27 cellular contexts compared by ENCODE assay signal in the genomic region with DNA sequence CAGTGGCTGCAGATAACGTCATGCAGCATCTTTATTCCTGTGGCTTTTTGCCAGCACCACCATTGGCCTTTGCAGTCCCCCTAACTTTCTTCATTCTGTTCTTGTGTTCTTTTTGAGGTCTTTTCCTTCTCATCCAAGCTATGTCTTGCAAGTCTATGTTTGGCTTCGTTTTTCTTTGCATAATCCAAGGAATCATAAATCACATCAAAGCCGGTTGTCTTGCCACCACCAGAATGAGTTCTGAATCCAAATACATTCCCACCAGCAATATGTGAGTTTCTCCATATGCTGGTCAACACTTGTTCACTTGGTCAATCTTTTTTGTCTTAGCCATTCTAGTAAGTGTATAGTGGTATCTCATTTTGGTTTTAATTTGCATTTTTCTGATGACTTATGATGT.
"Had no signal": no experiment of that assay in that cellular context is flagged by ENCODE, and none has a peak within 500 bp of the region (broad histone marks: within the 10 kb centered on the region; RNA-seq: fewer than 3 reads in every experiment).

No MANE protein-coding gene starts in this region.

- H3K27ac ChIP-seq: colonic mucosa, coronary artery, dorsolateral prefrontal cortex, epithelial cell of prostate, esophagus muscularis mucosa, esophagus squamous epithelium, foreskin keratinocyte, gastrocnemius medialis, gastroesophageal sphincter, heart left ventricle, heart right ventricle, hepatocyte had no signal

- FAIRE-seq: endometrium, endothelial cell of umbilical vein, frontal cortex had no signal

- H3K27me3 ChIP-seq: colonic mucosa, dorsolateral prefrontal cortex, esophagus muscularis mucosa, esophagus squamous epithelium, gastrocnemius medialis, gastroesophageal sphincter, heart left ventricle, heart right ventricle had no signal

- DNase-seq: colonic mucosa; cortex of kidney; dermis blood vessel endothelial cell; dorsolateral prefrontal cortex; effector CD4-positive, alpha-beta T cell; effector CD8-positive, alpha-beta T cell; effector memory CD4-positive, alpha-beta T cell; effector memory CD8-positive, alpha-beta T cell; endodermal cell; esophagus squamous epithelium; foreskin fibroblast; foreskin keratinocyte; foreskin melanocyte; gastrocnemius medialis; glutamatergic neuron; head of caudate nucleus; heart left ventricle; heart right ventricle had no signal

- ATAC-seq: effector memory CD8-positive, alpha-beta T cell; esophagus mucosa; foreskin keratinocyte; gastrocnemius medialis; gastroesophageal sphincter; heart left ventricle; heart right ventricle had no signal

- H3K36me3 ChIP-seq: colonic mucosa, esophagus muscularis mucosa, esophagus squamous epithelium, gastrocnemius medialis, gastroesophageal sphincter, heart left ventricle, heart right ventricle had no signal

- H3K4me1 ChIP-seq: colonic mucosa, esophagus muscularis mucosa, esophagus squamous epithelium, foreskin keratinocyte, gastrocnemius medialis, heart left ventricle, heart right ventricle had no signal

- H3K4me3 ChIP-seq: colonic mucosa, coronary artery, dorsolateral prefrontal cortex, esophagus muscularis mucosa, esophagus squamous epithelium, gastrocnemius medialis, gastroesophageal sphincter, heart left ventricle, heart right ventricle, hepatocyte had no signal

- H3K79me2 ChIP-seq: hepatocyte had no signal

- H3K4me2 ChIP-seq: hepatocyte had no signal

- H2AFZ ChIP-seq: hepatocyte had no signal

- H3K9me3 ChIP-seq: colonic mucosa, esophagus muscularis mucosa, esophagus squamous epithelium, gastrocnemius medialis, gastroesophageal sphincter, heart left ventricle, heart right ventricle had no signal
